In the genomic region with DNA sequence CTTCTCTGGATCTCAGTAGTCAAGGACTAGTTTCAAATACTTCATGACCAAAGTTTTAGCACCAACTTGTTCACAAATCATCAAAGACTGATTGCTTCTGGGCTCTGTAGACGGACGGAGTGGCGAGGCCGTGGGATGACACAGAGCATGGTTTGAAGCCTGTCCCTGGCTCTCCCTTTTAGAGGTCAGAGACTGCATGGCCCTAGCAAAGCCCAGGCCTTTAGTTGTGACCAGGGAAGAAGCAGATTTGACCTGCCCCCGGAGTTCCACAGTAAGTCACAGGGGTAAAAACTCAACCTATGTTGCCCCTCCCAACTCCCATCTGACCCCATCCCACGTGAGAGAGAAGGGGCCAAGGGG, we compare ENCODE assay signal across 18 cellular contexts.
DNase-seq lines count a peak whose midpoint lies in the region; ATAC-seq and TF ChIP-seq lines count a peak whose summit lies in the region.
"Had no signal": no experiment of that assay in that cellular context is flagged by ENCODE, and none has a peak within 500 bp of the region (broad histone marks: within the 10 kb centered on the region; RNA-seq: fewer than 3 reads in every experiment).

No MANE protein-coding gene starts in this region.

- POLR2A ChIA-PET in Caco-2 (lab: Charles Lee) = no interaction called here
- POLR2A ChIA-PET in GM10248 (lab: Yijun Ruan, JAX) = no interaction called here

- peaks cover 85% of the 10 kb centered on the region for H3K36me3 ChIP-seq in BLaER1
- no peaks in the 10 kb centered on the region for H3K36me3 ChIP-seq in Caco-2 (ENCODE audit: control insufficient read depth, insufficient read depth, low read length)
- peaks cover 5 to 77% (median 66%) of the 10 kb centered on the region in 5 donors for H3K36me3 ChIP-seq in subcutaneous abdominal adipose tissue (ENCODE audit: control insufficient read depth in 5 of 5, insufficient read depth in 5 of 5, low read length in 5 of 5)
- H3K36me3 ChIP-seq in effector memory CD4-positive, alpha-beta T cell (ENCODE audit: control insufficient read depth, insufficient read depth, low read length) = peaks cover 65% of the 10 kb centered on the region
- H3K36me3 ChIP-seq: BE2C, HAP-1 had no signal

- no peak overlapping the region for H3K4me3 Mint-ChIP-seq in Caco-2 (ENCODE audit: unreplicated experiment)
- H3K4me3 Mint-ChIP-seq in central memory CD8-positive, alpha-beta T cell = no peak overlapping the region
- H3K4me3 Mint-ChIP-seq: CD4-positive, alpha-beta T cell; IgD-negative memory B cell had no signal

- ATAC-seq in central memory CD8-positive, alpha-beta T cell (replicated peaks; ENCODE audit: extremely low read depth, poor library complexity, severe bottlenecking) = no peak

- TF ChIP-seq CTCF in Caco-2 (IDR thresholded peaks at IDR 0.05; ENCODE audit: insufficient read depth in 1 of 2, low read depth in 1 of 2, low read length in 1 of 2, severe bottlenecking in 1 of 2, unreplicated experiment in 1 of 2) (no peak), GM10248 (IDR thresholded peaks at IDR 0.05; ENCODE audit: control extremely low read depth, extremely low read depth, low read depth, missing control alignments) (no peak)

- intact Hi-C loops in Caco-2 (cut with micrococcal nuclease; ENCODE audit: unreplicated experiment) = no loop called here

- H3K4me1 ChIP-seq in BLaER1 (peaks cover 51% of the 10 kb centered on the region), Caco-2 (no peaks in the 10 kb centered on the region), subcutaneous abdominal adipose tissue (ENCODE audit: control insufficient read depth in 5 of 5, insufficient read depth in 5 of 5, low read length in 5 of 5) (peaks cover 0 to 10% (median 8%) of the 10 kb centered on the region in 5 donors)
- H3K4me1 ChIP-seq in effector memory CD4-positive, alpha-beta T cell (ENCODE audit: control insufficient read depth, insufficient read depth, low read length, poor library complexity, severe bottlenecking) = no peaks in the 10 kb centered on the region
- H3K4me1 ChIP-seq: HAP-1 had no signal

- peak overlapping the region; percentile 8; the same call in 1 of the 2 replicates for H3K4me2 ChIP-seq in BLaER1

- no peak overlapping the region for H3K9ac ChIP-seq in BLaER1
- no peak overlapping the region for H3K9ac ChIP-seq in subcutaneous abdominal adipose tissue (ENCODE audit: low read length in 5 of 5)

- H3K9me3 Mint-ChIP-seq in Caco-2 (ENCODE audit: unreplicated experiment) = no peaks in the 10 kb centered on the region
- H3K9me3 Mint-ChIP-seq in central memory CD8-positive, alpha-beta T cell = no peaks in the 10 kb centered on the region
- H3K9me3 Mint-ChIP-seq: CD4-positive, alpha-beta T cell; IgD-negative memory B cell had no signal

- no peak overlapping the region for H3K4me3 ChIP-seq in BLaER1
- H3K4me3 ChIP-seq in Caco-2 (ENCODE audit: low read depth, low read length) = no peak overlapping the region
- no peak overlapping the region for H3K4me3 ChIP-seq in subcutaneous abdominal adipose tissue (ENCODE audit: low read depth in 1 of 5, low read length in 5 of 5)
- no peak overlapping the region for H3K4me3 ChIP-seq in effector memory CD4-positive, alpha-beta T cell (ENCODE audit: insufficient read depth, low read depth, low read length, poor library complexity, severe bottlenecking)
- H3K4me3 ChIP-seq: HAP-1 had no signal

- H3K27ac Mint-ChIP-seq in Caco-2 (ENCODE audit: unreplicated experiment) = peak overlapping the region; percentile 39
- H3K27ac Mint-ChIP-seq in central memory CD8-positive, alpha-beta T cell (ENCODE audit: low read depth) = peak overlapping the region; percentile 17
- H3K27ac Mint-ChIP-seq: CD4-positive, alpha-beta T cell had no signal

- H3K27me3 ChIP-seq in BLaER1 (no peaks in the 10 kb centered on the region), Caco-2 (replicated peaks; ENCODE audit: control insufficient read depth, insufficient read depth, low read length) (no peaks in the 10 kb centered on the region), subcutaneous abdominal adipose tissue (ENCODE audit: control insufficient read depth in 5 of 5, insufficient read depth in 4 of 5, low read length in 5 of 5) (no peaks in the 10 kb centered on the region)
- no peaks in the 10 kb centered on the region for H3K27me3 ChIP-seq in effector memory CD4-positive, alpha-beta T cell (replicated peaks; ENCODE audit: control insufficient read depth, insufficient read depth, low read length, poor library complexity, severe bottlenecking)
- H3K27me3 ChIP-seq: BE2C had no signal

- peak overlapping the region; percentile 58 for H3K27ac ChIP-seq in BLaER1
- peak overlapping the region; percentile 3 for H3K27ac ChIP-seq in subcutaneous abdominal adipose tissue (ENCODE audit: low read depth, low read length)
- no peak overlapping the region for H3K27ac ChIP-seq in effector memory CD4-positive, alpha-beta T cell (ENCODE audit: insufficient read depth, low read length, poor library complexity, severe bottlenecking)
- H3K27ac ChIP-seq: C4-2B, HL-60 had no signal

- H3K9me3 ChIP-seq in BLaER1 = peaks cover 19% of the 10 kb centered on the region
- no peaks in the 10 kb centered on the region for H3K9me3 ChIP-seq in Caco-2
- no peaks in the 10 kb centered on the region for H3K9me3 ChIP-seq in subcutaneous abdominal adipose tissue (ENCODE audit: control insufficient read depth in 5 of 5, low read length in 5 of 5)
- H3K9me3 ChIP-seq in effector memory CD4-positive, alpha-beta T cell (ENCODE audit: control insufficient read depth, low read length) = no peaks in the 10 kb centered on the region
- H3K9me3 ChIP-seq: BE2C, HAP-1 had no signal

- H3K36me3 Mint-ChIP-seq in Caco-2 (ENCODE audit: insufficient read depth, unreplicated experiment) = peaks cover 4% of the 10 kb centered on the region
- peaks cover 16% of the 10 kb centered on the region for H3K36me3 Mint-ChIP-seq in central memory CD8-positive, alpha-beta T cell (ENCODE audit: insufficient read depth)

- CTCF ChIA-PET in Caco-2 (lab: Charles Lee) (no interaction called here), GM10248 (lab: Yijun Ruan, JAX) (interaction anchor here (1.1 to 6.9 kb wide), 8 partner anchors 10 to 101 kb away, joined by 3 to 100 read pairs (median 16); no protein-coding TSS in a partner anchor)

- BruUV-seq in Caco-2 (replicated peaks; lab: Mats Ljungman, UMichigan) = no TSS peak

- H4K20me1 ChIP-seq in BLaER1 = peaks cover 67% of the 10 kb centered on the region

- H3K27me3 Mint-ChIP-seq in Caco-2 (ENCODE audit: insufficient read depth, unreplicated experiment) = no peaks in the 10 kb centered on the region
- H3K27me3 Mint-ChIP-seq in central memory CD8-positive, alpha-beta T cell = no peaks in the 10 kb centered on the region
- H3K27me3 Mint-ChIP-seq: CD4-positive, alpha-beta T cell; IgD-negative memory B cell had no signal

- peaks cover 13% of the 10 kb centered on the region for H3K4me1 Mint-ChIP-seq in Caco-2 (ENCODE audit: low read depth, unreplicated experiment)
- H3K4me1 Mint-ChIP-seq in central memory CD8-positive, alpha-beta T cell = peaks cover 7% of the 10 kb centered on the region

- DNase-seq in Caco-2 (no peak), NCI-H345 (lab: John Stamatoyannopoulos, UW) (no peak), GM10248 (ENCODE audit: extremely low spot score) (no peak)
- no peak for DNase-seq in central memory CD8-positive, alpha-beta T cell (ENCODE audit: low spot score in 2 of 2)
- DNase-seq in effector memory CD4-positive, alpha-beta T cell = no peak
- DNase-seq: ACHN; BE2C; CD4-positive, alpha-beta T cell; DMS153; DMS79; GDM1; KBM-7 had no signal
